ENCODE assay signal across 29 cellular contexts in genomic region chr5:27311544-27311943, GRCh38.
A peak's percentile ranks its signal among the peaks of the same experiment; 100 is the strongest.
DNase-seq lines count a peak whose midpoint lies in the region; ATAC-seq and TF ChIP-seq lines count a peak whose summit lies in the region.
"Had no signal": no experiment of that assay in that cellular context is flagged by ENCODE, and none has a peak within 500 bp of the region (broad histone marks: within the 10 kb centered on the region; RNA-seq: fewer than 3 reads in every experiment).

No MANE protein-coding gene starts in this region.

- no peaks in the 10 kb centered on the region for H4K20me1 ChIP-seq in GM23338 (replicated peaks; ENCODE audit: insufficient read depth)
- no peaks in the 10 kb centered on the region for H4K20me1 ChIP-seq in fibroblast of lung (ENCODE audit: control insufficient read depth, extremely low read depth, insufficient read depth, low read length)

- DNase-seq in GM23338 (ENCODE audit: low spot score): peak; percentile 9
- DNase-seq in amniotic epithelial cell (ENCODE audit: low read depth): peak; percentile 84
- DNase-seq in fibroblast of lung (ENCODE audit: low read depth in 2 of 2): peak; percentile 4 to 61
- DNase-seq in mesendoderm: peak; percentile 39
- DNase-seq in putamen (ENCODE audit: low spot score): no peak
- DNase-seq in NCI-H187 treated with DMSO at 0.1 percent for 48 hours (lab: John Stamatoyannopoulos, UW): no peak
- DNase-seq in CD1c-positive myeloid dendritic cell (ENCODE audit: extremely low spot score): no peak
- DNase-seq: activated CD4-positive, CD25-positive, alpha-beta regulatory T cell treated with anti-CD3 and anti-CD28 coated beads, Interleukin-2, amount 50 U/mL, for 72 hours; activated naive CD4-positive, alpha-beta T cell treated with anti-CD3 and anti-CD28 coated beads, Interleukin-2, amount 10 ng/mL, durations not matched to agents 7 days and 5 days; activated T-cell treated with anti-CD3 and anti-CD28 coated beads, Interleukin-2, amount 50 U/mL, for 72 hours; CD8-positive, alpha-beta memory T cell; endodermal cell; Kasumi-1; left cardiac atrium; NCI-H1417 treated with DMSO at 0.1 percent for 48 hours; NCI-H526; stimulated activated CD4-positive, alpha-beta T cell treated with anti-CD3 and anti-CD28 coated beads, Interleukin-4, amount 100 ng/mL, for 1 hour; T1000; transverse colon had no signal

- H3F3A ChIP-seq in GM23338 (replicated peaks; ENCODE audit: low read depth): no peaks in the 10 kb centered on the region

- no peak overlapping the region for H3K4me3 Mint-ChIP-seq in GM23338
- no peak overlapping the region for H3K4me3 Mint-ChIP-seq in stimulated activated memory B cell treated with anti-CD40 and anti-IgM and Interleukin-4, amounts not matched to agents 10 μg/mL and 1 μg/mL and 100 μg/mL, for 72 hours
- H3K4me3 Mint-ChIP-seq: activated naive CD4-positive, alpha-beta T cell treated with anti-CD3 and anti-CD28 coated beads, Interleukin-2, amount 10 ng/mL, durations not matched to agents 7 days and 5 days; activated T-cell treated with anti-CD3 and anti-CD28 coated beads, Interleukin-2, amount 50 U/mL, for 72 hours; CD8-positive, alpha-beta memory T cell; endodermal cell; nephron; stimulated activated naive CD8-positive, alpha-beta T cell treated with anti-CD3 and anti-CD28 coated beads, Interleukin-15, Interleukin-2, amounts not matched to agents 100 ng/mL and 50 ng/mL, for 24 hours had no signal

- no peak overlapping the region for H4K5ac ChIP-seq in mesendoderm (ENCODE audit: low read length)

- H3K27me3 ChIP-seq in GM23338 (ENCODE audit: insufficient read depth) (no peaks in the 10 kb centered on the region), fibroblast of lung (ENCODE audit: control insufficient read depth, insufficient read depth, low read length) (no peaks in the 10 kb centered on the region), mesendoderm (ENCODE audit: insufficient read depth, low read length, poor library complexity) (no peaks in the 10 kb centered on the region)
- H3K27me3 ChIP-seq: ascending aorta, gastroesophageal sphincter, transverse colon had no signal

- H3K23ac ChIP-seq in mesendoderm (ENCODE audit: low read length): no peak overlapping the region

- H2BK120ac ChIP-seq in mesendoderm (ENCODE audit: low read depth, low read length): no peak overlapping the region

- H3K9me3 Mint-ChIP-seq in GM23338: no peaks in the 10 kb centered on the region
- H3K9me3 Mint-ChIP-seq in stimulated activated memory B cell treated with anti-CD40 and anti-IgM and Interleukin-4, amounts not matched to agents 10 μg/mL and 1 μg/mL and 100 μg/mL, for 72 hours: no peaks in the 10 kb centered on the region
- H3K9me3 Mint-ChIP-seq: endodermal cell, nephron had no signal

- H3K36me3 Mint-ChIP-seq in GM23338 (ENCODE audit: low read depth): no peaks in the 10 kb centered on the region
- H3K36me3 Mint-ChIP-seq in stimulated activated memory B cell treated with anti-CD40 and anti-IgM and Interleukin-4, amounts not matched to agents 10 μg/mL and 1 μg/mL and 100 μg/mL, for 72 hours: no peaks in the 10 kb centered on the region
- H3K36me3 Mint-ChIP-seq: activated naive CD4-positive, alpha-beta T cell treated with anti-CD3 and anti-CD28 coated beads, Interleukin-2, amount 10 ng/mL, durations not matched to agents 7 days and 5 days; CD8-positive, alpha-beta memory T cell had no signal

- H3K4ac ChIP-seq in mesendoderm (ENCODE audit: low read depth, low read length): no peak overlapping the region

- H3K36me3 ChIP-seq in GM23338 (ENCODE audit: insufficient read depth): no peaks in the 10 kb centered on the region
- H3K36me3 ChIP-seq in fibroblast of lung (ENCODE audit: control insufficient read depth, insufficient read depth, low read length): no peaks in the 10 kb centered on the region
- no peaks in the 10 kb centered on the region for H3K36me3 ChIP-seq in mesendoderm (ENCODE audit: control insufficient read depth, insufficient read depth, low read length)
- H3K36me3 ChIP-seq: ascending aorta, gastroesophageal sphincter, transverse colon had no signal

- peak; percentile 50 for ATAC-seq in GM23338
- ATAC-seq in stimulated activated memory B cell treated with anti-CD40 and anti-IgM and Interleukin-4, amounts not matched to agents 10 μg/mL and 1 μg/mL and 100 μg/mL, for 72 hours: no peak
- ATAC-seq: activated T-cell treated with anti-CD3 and anti-CD28 coated beads, Interleukin-2, amount 50 U/mL, for 72 hours; gastroesophageal sphincter; HCT116; left cardiac atrium; SK-N-SH treated with all-trans-retinoic acid at 6 μM for 48 hours had no signal

- no peak overlapping the region for H3K4me3 ChIP-seq in GM23338
- no peak overlapping the region for H3K4me3 ChIP-seq in fibroblast of lung (replicated peaks in 1 of 4; ENCODE audit: control extremely low read depth in 1 of 4, insufficient read depth in 1 of 4, low read depth in 3 of 4, low read length in 4 of 4)
- H3K4me3 ChIP-seq in mesendoderm (ENCODE audit: low read length): no peak overlapping the region
- H3K4me3 ChIP-seq: ascending aorta, coronary artery, gastroesophageal sphincter, smooth muscle cell, transverse colon had no signal

- no peaks in the 10 kb centered on the region for H3K79me2 ChIP-seq in GM23338 (replicated peaks; ENCODE audit: insufficient read depth)
- no peaks in the 10 kb centered on the region for H3K79me2 ChIP-seq in fibroblast of lung (ENCODE audit: control insufficient read depth, insufficient read depth, low read length)
- H3K79me2 ChIP-seq in mesendoderm (ENCODE audit: control insufficient read depth, insufficient read depth, low read length): no peaks in the 10 kb centered on the region

- H3K4me1 ChIP-seq in GM23338 (ENCODE audit: insufficient read depth) (peaks cover 26% of the 10 kb centered on the region), fibroblast of lung (ENCODE audit: control insufficient read depth, extremely low read depth, insufficient read depth, low read length) (no peaks in the 10 kb centered on the region), mesendoderm (ENCODE audit: control insufficient read depth, low read depth, low read length) (no peaks in the 10 kb centered on the region)
- H3K4me1 ChIP-seq: ascending aorta, gastroesophageal sphincter, transverse colon had no signal

- H2BK5ac ChIP-seq in mesendoderm (ENCODE audit: low read length): no peak overlapping the region

- no peak overlapping the region for H2AK5ac ChIP-seq in mesendoderm (ENCODE audit: low read length)

- no peaks in the 10 kb centered on the region for H3K79me1 ChIP-seq in mesendoderm (ENCODE audit: low read length)

- H3K18ac ChIP-seq in mesendoderm (ENCODE audit: low read length): no peak overlapping the region

- no peak overlapping the region for H2BK15ac ChIP-seq in mesendoderm (replicated peaks; ENCODE audit: low read depth)

- WGBS in mesendoderm (ENCODE audit: extremely low coverage, insufficient coverage, low lambda C conversion rate): no CpG with 5 or more reads among the region's 1 CpG

- TF ChIP-seq CTCF in GM23338 (conservative IDR thresholded peaks at IDR 0.05; ENCODE audit: low read depth in 2 of 2) (no peak), fibroblast of lung (conservative IDR thresholded peaks at IDR 0.05 in 1 of 2, IDR thresholded peaks at IDR 0.05 in 1 of 2; ENCODE audit: low read depth in 1 of 2, low read length in 2 of 2) (no peak)

- no peak overlapping the region for H3K9ac ChIP-seq in fibroblast of lung (ENCODE audit: insufficient read depth, low read length)
- no peak overlapping the region for H3K9ac ChIP-seq in mesendoderm (ENCODE audit: low read length)

- H3K4me2 ChIP-seq in GM23338: no peak overlapping the region
- no peak overlapping the region for H3K4me2 ChIP-seq in fibroblast of lung (ENCODE audit: extremely low read depth, insufficient read depth, low read length)
- no peak overlapping the region for H3K4me2 ChIP-seq in mesendoderm (ENCODE audit: low read length)
- H3K4me2 ChIP-seq: smooth muscle cell had no signal

- H3K4me1 Mint-ChIP-seq in GM23338: peaks cover 42% of the 10 kb centered on the region
- H3K4me1 Mint-ChIP-seq in stimulated activated memory B cell treated with anti-CD40 and anti-IgM and Interleukin-4, amounts not matched to agents 10 μg/mL and 1 μg/mL and 100 μg/mL, for 72 hours: no peaks in the 10 kb centered on the region
- H3K4me1 Mint-ChIP-seq: activated naive CD4-positive, alpha-beta T cell treated with anti-CD3 and anti-CD28 coated beads, Interleukin-2, amount 10 ng/mL, durations not matched to agents 7 days and 5 days; CD8-positive, alpha-beta memory T cell had no signal

- no peak overlapping the region for H3K27ac Mint-ChIP-seq in GM23338
- H3K27ac Mint-ChIP-seq in stimulated activated memory B cell treated with anti-CD40 and anti-IgM and Interleukin-4, amounts not matched to agents 10 μg/mL and 1 μg/mL and 100 μg/mL, for 72 hours: no peak overlapping the region
- H3K27ac Mint-ChIP-seq: activated naive CD4-positive, alpha-beta T cell treated with anti-CD3 and anti-CD28 coated beads, Interleukin-2, amount 10 ng/mL, durations not matched to agents 7 days and 5 days; activated T-cell treated with anti-CD3 and anti-CD28 coated beads, Interleukin-2, amount 50 U/mL, for 72 hours; CD8-positive, alpha-beta memory T cell; endodermal cell; nephron; progenitor cell of endocrine pancreas; stimulated activated naive CD8-positive, alpha-beta T cell treated with anti-CD3 and anti-CD28 coated beads, Interleukin-15, Interleukin-2, amounts not matched to agents 100 ng/mL and 50 ng/mL, for 24 hours had no signal

- no peak overlapping the region for H2AFZ ChIP-seq in GM23338
- H2AFZ ChIP-seq in fibroblast of lung (ENCODE audit: low read length): no peak overlapping the region

- H3K27me3 Mint-ChIP-seq in GM23338 (ENCODE audit: insufficient read depth, low read depth, poor library complexity): peaks cover 4% of the 10 kb centered on the region
- H3K27me3 Mint-ChIP-seq in stimulated activated memory B cell treated with anti-CD40 and anti-IgM and Interleukin-4, amounts not matched to agents 10 μg/mL and 1 μg/mL and 100 μg/mL, for 72 hours: no peaks in the 10 kb centered on the region
- H3K27me3 Mint-ChIP-seq: activated naive CD4-positive, alpha-beta T cell treated with anti-CD3 and anti-CD28 coated beads, Interleukin-2, amount 10 ng/mL, durations not matched to agents 7 days and 5 days; CD8-positive, alpha-beta memory T cell; progenitor cell of endocrine pancreas; stimulated activated naive CD8-positive, alpha-beta T cell treated with anti-CD3 and anti-CD28 coated beads, Interleukin-15, Interleukin-2, amounts not matched to agents 100 ng/mL and 50 ng/mL, for 24 hours had no signal

- no peak overlapping the region for H3K56ac ChIP-seq in mesendoderm (ENCODE audit: low read length)

- H3K27ac ChIP-seq in GM23338 (ENCODE audit: low read depth) (no peak overlapping the region), fibroblast of lung (ENCODE audit: insufficient read depth, low read length) (no peak overlapping the region), mesendoderm (ENCODE audit: low read depth, low read length) (no peak overlapping the region)
- H3K27ac ChIP-seq: ascending aorta, coronary artery, gastroesophageal sphincter, transverse colon had no signal

- H4K8ac ChIP-seq in mesendoderm (ENCODE audit: low read depth, low read length): no peak overlapping the region

- no peaks in the 10 kb centered on the region for H3K9me2 ChIP-seq in GM23338 (ENCODE audit: insufficient read depth)

- H3K9me3 ChIP-seq in fibroblast of lung (ENCODE audit: control insufficient read depth, insufficient read depth, low read depth, low read length): no peaks in the 10 kb centered on the region
- H3K9me3 ChIP-seq: ascending aorta, gastroesophageal sphincter, transverse colon had no signal

Comparison
In these comparisons a context has a peak if more than half of its experiments do, and no peak if none do; other contexts are left out.
1. DNase-seq: peak in GM23338 (single experiment), amniotic epithelial cell (single experiment), fibroblast of lung (2 of 2) and mesendoderm (single experiment); none in putamen (single experiment), NCI-H187 treated with DMSO at 0.1 percent for 48 hours (single experiment) and CD1c-positive myeloid dendritic cell (single experiment).